ENCODE assay signal across 9 cellular contexts in the genomic region with DNA sequence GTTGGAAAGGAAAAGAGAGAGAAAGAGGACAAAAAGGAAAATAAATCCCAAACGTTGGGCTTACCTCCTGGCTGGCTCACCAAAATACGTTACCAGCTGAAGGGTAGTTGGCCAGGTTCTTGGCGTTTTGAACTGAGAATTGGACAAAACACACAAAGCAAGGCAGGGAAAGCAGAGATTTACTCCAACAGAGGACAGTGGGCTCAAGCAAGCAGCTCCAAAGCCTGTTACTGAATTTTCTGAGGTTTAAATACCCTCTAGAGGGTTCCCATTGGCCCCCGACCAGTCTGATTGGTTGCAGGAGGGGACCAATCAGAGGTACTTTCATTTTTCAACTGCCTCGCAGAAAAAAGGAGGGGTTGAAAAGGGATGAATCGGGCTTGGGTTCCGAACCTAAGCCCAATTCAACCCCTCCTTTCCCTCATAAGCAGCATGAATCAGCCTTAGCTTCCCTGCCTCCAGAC. TPM values are rescaled to one million over a fixed set of nuclear protein-coding genes. Genes with fewer than 3 reads are reported as not detected.
DNase-seq lines count a peak whose midpoint lies in the region; ATAC-seq and TF ChIP-seq lines count a peak whose summit lies in the region.
"Had no signal": no experiment of that assay in that cellular context is flagged by ENCODE, and none has a peak within 500 bp of the region (broad histone marks: within the 10 kb centered on the region; RNA-seq: fewer than 3 reads in every experiment).

No MANE protein-coding gene starts in this region.

- no peak overlapping the region for H2BK120ac ChIP-seq in mesenchymal stem cell (ENCODE audit: low read depth, low read length)

- no peak overlapping the region for H3K23ac ChIP-seq in mesenchymal stem cell (ENCODE audit: low read length in 2 of 2)

- no peak overlapping the region for H3K14ac ChIP-seq in mesenchymal stem cell (ENCODE audit: low read length in 2 of 2)

- H3K79me1 ChIP-seq in mesenchymal stem cell (replicated peaks; ENCODE audit: low read length, poor library complexity, severe bottlenecking), result no peaks in the 10 kb centered on the region

- TF ChIP-seq CTCF in AG09309 (IDR thresholded peaks at IDR 0.05; ENCODE audit: control insufficient read depth, insufficient read depth, low read depth, low read length, missing control alignments), result no peak
- no peak for TF ChIP-seq CTCF in brain microvascular endothelial cell (IDR thresholded peaks at IDR 0.05; ENCODE audit: low read depth, low read length, missing control alignments)

- H3K4me1 Mint-ChIP-seq in activated T-helper 1 cell treated with anti-CD3 and anti-CD28 coated beads, Interleukin-12 subunit alpha, Interleukin-12 subunit beta, Interleukin-2, Interleukin-4 antibody, amounts not matched to agents 30 ng/mL and 10 ng/mL and 1 ng/mL, durations not matched to agents 14 hours and 24 hours and 36 hours (ENCODE audit: low read depth), result peaks cover 31% of the 10 kb centered on the region

- peak overlapping the region; percentile 82 for H3K9ac ChIP-seq in mesenchymal stem cell (ENCODE audit: low read length)

- no peak overlapping the region for H3K27ac ChIP-seq in mesenchymal stem cell (ENCODE audit: low read length, poor library complexity, severe bottlenecking)
- no peak overlapping the region for H3K27ac ChIP-seq in brain microvascular endothelial cell

- no peak overlapping the region for H3K4me2 ChIP-seq in mesenchymal stem cell (ENCODE audit: low read length, poor library complexity, severe bottlenecking)

- no peaks in the 10 kb centered on the region for H3K36me3 ChIP-seq in mesenchymal stem cell (ENCODE audit: control insufficient read depth in 1 of 2, insufficient read depth in 2 of 2, low read depth in 1 of 2, low read length in 2 of 2)
- H3K36me3 ChIP-seq in brain microvascular endothelial cell (replicated peaks), result no peaks in the 10 kb centered on the region
- H3K36me3 ChIP-seq: Peyer's patch had no signal

- no peak overlapping the region for H2BK12ac ChIP-seq in mesenchymal stem cell (ENCODE audit: low read length in 2 of 2)

- no peak overlapping the region for H3K18ac ChIP-seq in mesenchymal stem cell (ENCODE audit: low read depth in 1 of 2, low read length in 2 of 2)

- no peaks in the 10 kb centered on the region for H3K36me3 Mint-ChIP-seq in activated T-helper 1 cell treated with anti-CD3 and anti-CD28 coated beads, Interleukin-12 subunit alpha, Interleukin-12 subunit beta, Interleukin-2, Interleukin-4 antibody, amounts not matched to agents 30 ng/mL and 10 ng/mL and 1 ng/mL, durations not matched to agents 14 hours and 24 hours and 36 hours (ENCODE audit: low read depth)

- H3K9me3 Mint-ChIP-seq in activated T-helper 1 cell treated with anti-CD3 and anti-CD28 coated beads, Interleukin-12 subunit alpha, Interleukin-12 subunit beta, Interleukin-2, Interleukin-4 antibody, amounts not matched to agents 30 ng/mL and 10 ng/mL and 1 ng/mL, durations not matched to agents 14 hours and 24 hours and 36 hours, result no peaks in the 10 kb centered on the region

- H4K91ac ChIP-seq in mesenchymal stem cell (ENCODE audit: low read length), result no peak overlapping the region

- ATAC-seq in HG03095 (IDR thresholded peaks at IDR 0.05; ENCODE audit: unreplicated experiment) (no peak), GM18907 (IDR thresholded peaks at IDR 0.05; ENCODE audit: unreplicated experiment) (no peak), HG03135 (IDR thresholded peaks at IDR 0.05; ENCODE audit: unreplicated experiment) (no peak)

- WGBS in mesenchymal stem cell, result 85% methylated on average over 4 of the region's 7 CpGs

- no peak overlapping the region for H3K4ac ChIP-seq in mesenchymal stem cell (ENCODE audit: low read depth in 1 of 2, low read length in 2 of 2)

- DNase-seq in AG09309 (ENCODE audit: low read depth) (no peak), Kasumi-1 (lab: John Stamatoyannopoulos, UW) (peak; percentile 66 to 69), mesenchymal stem cell (no peak), brain microvascular endothelial cell (no peak)
- DNase-seq in activated T-helper 1 cell treated with anti-CD3 and anti-CD28 coated beads, Interleukin-12 subunit alpha, Interleukin-12 subunit beta, Interleukin-2, Interleukin-4 antibody, amounts not matched to agents 30 ng/mL and 10 ng/mL and 1 ng/mL, durations not matched to agents 14 hours and 24 hours and 36 hours (ENCODE audit: low spot score), result no peak
- DNase-seq: Peyer's patch had no signal

- H4K8ac ChIP-seq in mesenchymal stem cell (ENCODE audit: low read length), result no peak overlapping the region

- no peak overlapping the region for H2BK15ac ChIP-seq in mesenchymal stem cell (ENCODE audit: low read depth, poor library complexity, severe bottlenecking)

- H3K27ac Mint-ChIP-seq in activated T-helper 1 cell treated with anti-CD3 and anti-CD28 coated beads, Interleukin-12 subunit alpha, Interleukin-12 subunit beta, Interleukin-2, Interleukin-4 antibody, amounts not matched to agents 30 ng/mL and 10 ng/mL and 1 ng/mL, durations not matched to agents 14 hours and 24 hours and 36 hours, result peak overlapping the region; percentile 73

- peak overlapping the region; percentile 79 for H3K4me3 Mint-ChIP-seq in activated T-helper 1 cell treated with anti-CD3 and anti-CD28 coated beads, Interleukin-12 subunit alpha, Interleukin-12 subunit beta, Interleukin-2, Interleukin-4 antibody, amounts not matched to agents 30 ng/mL and 10 ng/mL and 1 ng/mL, durations not matched to agents 14 hours and 24 hours and 36 hours

- H2AFZ ChIP-seq in mesenchymal stem cell (ENCODE audit: low read depth, low read length), result no peak overlapping the region

- H3K4me1 ChIP-seq in mesenchymal stem cell (ENCODE audit: control insufficient read depth, insufficient read depth, low read depth, low read length), result no peaks in the 10 kb centered on the region
- H3K4me1 ChIP-seq: Peyer's patch had no signal

- H3K27me3 Mint-ChIP-seq in activated T-helper 1 cell treated with anti-CD3 and anti-CD28 coated beads, Interleukin-12 subunit alpha, Interleukin-12 subunit beta, Interleukin-2, Interleukin-4 antibody, amounts not matched to agents 30 ng/mL and 10 ng/mL and 1 ng/mL, durations not matched to agents 14 hours and 24 hours and 36 hours (ENCODE audit: insufficient read depth), result no peaks in the 10 kb centered on the region

- intact Hi-C loops in activated T-helper 1 cell treated with anti-CD3 and anti-CD28 coated beads, Interleukin-12 subunit alpha, Interleukin-12 subunit beta, Interleukin-2, Interleukin-4 antibody, amounts not matched to agents 30 ng/mL and 10 ng/mL and 1 ng/mL, durations not matched to agents 14 hours and 24 hours and 36 hours (cut with micrococcal nuclease), result no loop called here

- no peak overlapping the region for H2BK5ac ChIP-seq in mesenchymal stem cell (ENCODE audit: low read depth, low read length, poor library complexity, severe bottlenecking)

- no peaks in the 10 kb centered on the region for H3K9me3 ChIP-seq in mesenchymal stem cell (ENCODE audit: control insufficient read depth, low read length)
- H3K9me3 ChIP-seq: Peyer's patch had no signal

- no peak overlapping the region for H2AK5ac ChIP-seq in mesenchymal stem cell (ENCODE audit: low read length, severe bottlenecking)

- H3K27me3 ChIP-seq in mesenchymal stem cell (ENCODE audit: control insufficient read depth in 1 of 2, insufficient read depth in 1 of 2, low read length in 2 of 2), result no peaks in the 10 kb centered on the region
- H3K27me3 ChIP-seq in brain microvascular endothelial cell (replicated peaks), result no peaks in the 10 kb centered on the region
- H3K27me3 ChIP-seq: Peyer's patch had no signal

- peak overlapping the region; percentile 33 for H3K4me3 ChIP-seq in AG09309 (ENCODE audit: control insufficient read depth, low read depth, low read length)
- peak overlapping the region in 1 of 2 experiments; percentile 74 for H3K4me3 ChIP-seq in mesenchymal stem cell (ENCODE audit: insufficient read depth in 1 of 2, low read depth in 1 of 2, low read length in 2 of 2)
- H3K4me3 ChIP-seq in brain microvascular endothelial cell (ENCODE audit: low read depth, low read length), result no peak overlapping the region

- in situ Hi-C loops in brain microvascular endothelial cell (cut with HindIII; ENCODE audit: low pct_ligation_motif_present, low sequenced_read_pairs), result no loop called here

RNA-seq across cellular contexts. Expression of gene ALOX12, which starts 55.6 kb away (rescaled TPM):
- total RNA-seq in activated T-helper 1 cell treated with anti-CD3 and anti-CD28 coated beads, Interleukin-12 subunit alpha, Interleukin-12 subunit beta, Interleukin-2, Interleukin-4 antibody, amounts not matched to agents 30 ng/mL and 10 ng/mL and 1 ng/mL, durations not matched to agents 14 hours and 24 hours and 36 hours, result not detected in 2 replicates
- polyA plus RNA-seq in mesenchymal stem cell (2013, experiment 1 of 2), result not detected
- polyA plus RNA-seq in mesenchymal stem cell (2013, experiment 2 of 2), result not detected
- total RNA-seq: Peyer's patch had no signal

Comparison
In these comparisons a context has a peak if more than half of its experiments do, and no peak if none do; other contexts are left out.
1. DNase-seq: peak in Kasumi-1 (2 of 2); none in AG09309 (single experiment), activated T-helper 1 cell treated with anti-CD3 and anti-CD28 coated beads, Interleukin-12 subunit alpha, Interleukin-12 subunit beta, Interleukin-2, Interleukin-4 antibody, amounts not matched to agents 30 ng/mL and 10 ng/mL and 1 ng/mL, durations not matched to agents 14 hours and 24 hours and 36 hours (single experiment), mesenchymal stem cell (single experiment) and brain microvascular endothelial cell (single experiment).